8 cellular contexts compared by ENCODE assay signal in genomic region chr2:73925853-73926492, GRCh38. TPM values are rescaled to one million over a fixed set of nuclear protein-coding genes. Genes with fewer than 3 reads are reported as not detected.
DNase-seq lines count a peak whose midpoint lies in the region; ATAC-seq, FAIRE-seq and TF ChIP-seq lines count a peak whose summit lies in the region.

No MANE protein-coding gene starts in this region.

- TF ChIP-seq POLR2A in GM12878 (IDR thresholded peaks at IDR 0.05; ENCODE audit: low read depth, low read length): no peak

- intact Hi-C loops in GM12878 (cut with micrococcal nuclease; ENCODE audit: unreplicated experiment): loop anchor here (2.0 kb wide), 2 partner anchors 45 to 57 kb away; no protein-coding TSS in a partner anchor

- in situ Hi-C loops in GM12878 (cut with MboI): no loop called here

- WGBS in GM12878 (ENCODE audit: insufficient coverage, insufficient replicate concordance, low lambda C conversion rate, missing lambda C conversion rate): 58% methylated on average over 13 of the region's 13 CpGs

- RAD21 ChIA-PET in GM12878 (lab: Charles Lee; ENCODE audit: unreplicated experiment): interaction anchor here (2.0 kb wide), 1 partner anchor 18 kb away, joined by 6 read pairs; no protein-coding TSS in a partner anchor

- no peak for TF ChIP-seq RAD21 in GM12878 (IDR thresholded peaks at IDR 0.05; ENCODE audit: insufficient read depth, low read depth, low read length)

- H3K4me1 ChIP-seq in HUES6 (ENCODE audit: control insufficient read depth, insufficient read depth, low read length) (peaks cover 21% of the 10 kb centered on the region), GM12878 (ENCODE audit: control insufficient read depth, insufficient read depth, low read length) (peaks cover 14% of the 10 kb centered on the region), mononuclear cell (ENCODE audit: insufficient read depth, low read length) (peaks cover 56% of the 10 kb centered on the region)

- H3K79me2 ChIP-seq in GM12878 (ENCODE audit: control insufficient read depth, insufficient read depth, low read length): peaks cover 42% of the 10 kb centered on the region

- POLR2A ChIA-PET in AG04450 (lab: Yijun Ruan, JAX): no interaction called here
- POLR2A ChIA-PET in GM12878 (lab: Charles Lee): no interaction called here

- peak overlapping the region; percentile 90 for H3K4me2 ChIP-seq in GM12878 (ENCODE audit: control insufficient read depth, insufficient read depth)

- ATAC-seq in GM12878 (no peak), HG03521 (IDR thresholded peaks at IDR 0.05; ENCODE audit: unreplicated experiment) (no peak)

- no peak for DNase-seq in AG04450 (ENCODE audit: low read depth, low spot score)
- no peak for DNase-seq in GM12878 (ENCODE audit: low read depth, low spot score)
- DNase-seq in NCI-H2081 treated with DMSO at 0.1 percent for 48 hours (lab: John Stamatoyannopoulos, UW): no peak
- no peak for DNase-seq in NCI-H1105 treated with DMSO at 0.1 percent for 48 hours (lab: John Stamatoyannopoulos, UW)
- DNase-seq in HK-2 (ENCODE audit: unreplicated experiment): no peak

- no peak for FAIRE-seq in GM12878 (lab: Jason Lieb, UNC)

- peak overlapping the region; percentile 57 for H2AFZ ChIP-seq in GM12878 (ENCODE audit: control insufficient read depth, low read depth, low read length)

- H3K4me3 ChIP-seq in AG04450 (ENCODE audit: low read depth, low read length): peak overlapping the region; percentile 51
- peak overlapping the region; percentile 92 for H3K4me3 ChIP-seq in HUES6 (ENCODE audit: low read depth, low read length)
- peak overlapping the region; percentile 97; the same call in 1 of the 2 replicates for H3K4me3 ChIP-seq in GM12878
- peak overlapping the region; percentile 68 for H3K4me3 ChIP-seq in mononuclear cell (ENCODE audit: low read length)

- no peak overlapping the region for H3K27ac ChIP-seq in AG04450 (ENCODE audit: low read depth, low read length)
- H3K27ac ChIP-seq in HUES6 (ENCODE audit: low read depth, low read length): no peak overlapping the region
- peak overlapping the region; percentile 87 for H3K27ac ChIP-seq in GM12878 (ENCODE audit: control insufficient read depth, insufficient read depth)

- no peak overlapping the region for H3K9ac ChIP-seq in HUES6 (ENCODE audit: low read length)
- peak overlapping the region; percentile 99 for H3K9ac ChIP-seq in GM12878 (ENCODE audit: control insufficient read depth, insufficient read depth, low read length)

- H4K20me1 ChIP-seq in GM12878 (ENCODE audit: control insufficient read depth, insufficient read depth): no peaks in the 10 kb centered on the region

- no peaks in the 10 kb centered on the region for H3K27me3 ChIP-seq in AG04450 (ENCODE audit: control insufficient read depth, insufficient read depth, low read length)
- no peaks in the 10 kb centered on the region for H3K27me3 ChIP-seq in HUES6 (ENCODE audit: control insufficient read depth, insufficient read depth, low read length)
- no peaks in the 10 kb centered on the region for H3K27me3 ChIP-seq in GM12878 (replicated peaks in 1 of 2; ENCODE audit: control insufficient read depth in 2 of 2, insufficient read depth in 2 of 2, low read length in 1 of 2)
- H3K27me3 ChIP-seq in mononuclear cell (ENCODE audit: insufficient read depth, low read length): no peaks in the 10 kb centered on the region

- TF ChIP-seq EP300 in GM12878 (IDR thresholded peaks at IDR 0.05; ENCODE audit: borderline replicate concordance in 1 of 2, control insufficient read depth in 1 of 2, low read depth in 2 of 2, low read length in 2 of 2): no peak

- H3K36me3 ChIP-seq in HUES6 (ENCODE audit: control insufficient read depth, insufficient read depth, low read length) (no peaks in the 10 kb centered on the region), GM12878 (ENCODE audit: control insufficient read depth in 2 of 2, insufficient read depth in 2 of 2, low read length in 1 of 2) (peaks cover 0 to 7% of the 10 kb centered on the region in 2 experiments; a peak in 1 of 4 replicates)

- no peak for TF ChIP-seq CTCF in AG04450 (IDR thresholded peaks at IDR 0.05; ENCODE audit: low read depth, low read length)
- no peak for TF ChIP-seq CTCF in GM12878 (IDR thresholded peaks at IDR 0.05 in 2 of 3, conservative IDR thresholded peaks at IDR 0.05 in 1 of 3; ENCODE audit: control insufficient read depth in 2 of 3, extremely low read depth in 1 of 3, insufficient read depth in 1 of 3, low read depth in 3 of 3, low read length in 3 of 3)

- H3K9me3 ChIP-seq in AG04450 (ENCODE audit: control insufficient read depth, insufficient read depth, low read length): peaks cover 3% of the 10 kb centered on the region; the same call in 1 of the 2 replicates
- no peaks in the 10 kb centered on the region for H3K9me3 ChIP-seq in HUES6 (ENCODE audit: control insufficient read depth, insufficient read depth, low read depth, low read length)
- H3K9me3 ChIP-seq in GM12878 (replicated peaks; ENCODE audit: control insufficient read depth, insufficient read depth, low read length): peaks cover 1% of the 10 kb centered on the region; the same call in 1 of the 3 replicates
- H3K9me3 ChIP-seq in mononuclear cell (ENCODE audit: low read depth, low read length): no peaks in the 10 kb centered on the region

- TSS peak; percentile 98 for BruUV-seq in GM12878 (replicated peaks; lab: Mats Ljungman, UMichigan)

- CTCF ChIA-PET in AG04450 (lab: Charles Lee) (interaction anchor here (1.0 to 1.3 kb wide), 2 partner anchors 102 to 222 kb away, joined by 3 to 4 read pairs; partner anchors contain the start of gene BOLA3), GM12878 (lab: Yijun Ruan, JAX) (interaction anchor here (1.1 to 1.6 kb wide), 3 partner anchors 18 to 102 kb away, joined by 3 to 7 read pairs (median 5); no protein-coding TSS in a partner anchor)

- SMC1A ChIA-PET in GM12878 (lab: Charles Lee; ENCODE audit: uncharacterized antibody, unreplicated experiment): interaction anchor here (0.6 to 1.5 kb wide), 6 partner anchors 11 to 605 kb away, joined by 3 to 6 read pairs (median 4); no protein-coding TSS in a partner anchor

RNA-seq across cellular contexts. Expression of gene DGUOK, which starts 0.7 kb away (rescaled TPM):
- 101 TPM in 2 replicates for polyA plus RNA-seq in AG04450 (2011; rRNA removed)
- polyA minus RNA-seq in AG04450 (2011; rRNA and poly(A)+ RNA removed): 22.3 and 22.4 TPM in 2 replicates
- 26.2 and 27.7 TPM in 2 replicates for total RNA-seq in GM12878 (2013; cell fraction: nucleolus; rRNA removed)
- 64.4 and 68.4 TPM in 2 replicates for total RNA-seq in GM12878 (2014; rRNA removed)
- 64.7 and 68.7 TPM in 2 replicates for total RNA-seq in GM12878 (2014; rRNA removed; fragmentation: Illumina TruSeq; extraction: Trizol)
- total RNA-seq in GM12878 (2021): 69.2 and 74.2 TPM in 2 replicates
- 110 TPM for polyA plus RNA-seq in GM12878 (2011; ENCODE audit: low read depth)
- 86.6 and 100 TPM in 2 replicates for polyA plus RNA-seq in GM12878 (2011; rRNA removed)
- polyA plus RNA-seq in GM12878 (2011; cell fraction: cytosol; rRNA removed): 96.8 and 103 TPM in 2 replicates
- 55.5 and 77.9 TPM in 2 replicates for polyA plus RNA-seq in GM12878 (2011; cell fraction: nucleus; rRNA removed)
- 84.5 and 96.5 TPM in 2 replicates for polyA plus RNA-seq in GM12878 (2012)
- polyA plus RNA-seq in GM12878 (2014; fragmentation: Illumina TruSeq; extraction: Trizol): 84.7 and 89.8 TPM in 2 replicates
- 100 to 1,000 TPM; 175 to 234 TPM for polyA plus RNA-seq in GM12878 (2014; fragmentation: Nextera tagmentation; extraction: Ambion mirVana)
- 84.3 and 93.0 TPM in 2 replicates for polyA plus RNA-seq in GM12878 (2014; rRNA removed)
- 100 to 1,000 TPM; 147 to 156 TPM for polyA plus RNA-seq in GM12878 (2016; fragmentation: Nextera tagmentation; extraction: Ambion mirVana)
- 20.6 and 38.0 TPM in 2 replicates for polyA minus RNA-seq in GM12878 (2011; rRNA and poly(A)+ RNA removed)
- 8.4 and 14.6 TPM in 2 replicates for polyA minus RNA-seq in GM12878 (2011; cell fraction: cytosol; rRNA and poly(A)+ RNA removed)
- 16.9 and 26.9 TPM in 2 replicates for polyA minus RNA-seq in GM12878 (2011; cell fraction: nucleus; rRNA and poly(A)+ RNA removed)
- total RNA-seq in mononuclear cell: 33.6 TPM

RNA-seq across cellular contexts. Expression of gene ACTG2, which starts 33.2 kb away (rescaled TPM):
- polyA plus RNA-seq in AG04450 (2011; rRNA removed) (641 and 956 TPM in 2 replicates), GM12878 (2011; rRNA removed) (0.12 TPM in 1 of 2 replicates, not detected in the other), GM12878 (2014; fragmentation: Illumina TruSeq; extraction: Trizol) (not detected in 2 replicates), GM12878 (2014; fragmentation: Nextera tagmentation; extraction: Ambion mirVana) (not detected), GM12878 (2014; rRNA removed) (0.06 TPM in 1 of 2 replicates, not detected in the other), GM12878 (2016; fragmentation: Nextera tagmentation; extraction: Ambion mirVana) (not detected)
- polyA minus RNA-seq in AG04450 (2011; rRNA and poly(A)+ RNA removed): 1,663 and 2,074 TPM in 2 replicates
- not detected in 2 replicates for total RNA-seq in GM12878 (2013; cell fraction: nucleolus; rRNA removed)
- total RNA-seq in GM12878 (2014; rRNA removed) (not detected in 2 replicates), GM12878 (2014; rRNA removed; fragmentation: Illumina TruSeq; extraction: Trizol) (not detected in 2 replicates), GM12878 (2021) (0.51 and 0.97 TPM in 2 replicates), mononuclear cell (0.10 TPM)
- polyA plus RNA-seq in GM12878 (2011; ENCODE audit: low read depth): not detected
- polyA plus RNA-seq in GM12878 (2011; cell fraction: cytosol; rRNA removed): 0.06 and 0.15 TPM in 2 replicates
- polyA plus RNA-seq in GM12878 (2011; cell fraction: nucleus; rRNA removed): not detected in 2 replicates
- not detected in 2 replicates for polyA plus RNA-seq in GM12878 (2012)
- polyA minus RNA-seq in GM12878 (2011; rRNA and poly(A)+ RNA removed): not detected in 2 replicates
- not detected in 2 replicates for polyA minus RNA-seq in GM12878 (2011; cell fraction: cytosol; rRNA and poly(A)+ RNA removed)
- polyA minus RNA-seq in GM12878 (2011; cell fraction: nucleus; rRNA and poly(A)+ RNA removed): not detected in 2 replicates

RNA-seq across cellular contexts. Expression of gene TET3, which starts 58.7 kb away (rescaled TPM):
- polyA plus RNA-seq in AG04450 (2011; rRNA removed) (3.1 and 3.2 TPM in 2 replicates), GM12878 (2011; rRNA removed) (10.0 and 11.2 TPM in 2 replicates), GM12878 (2014; fragmentation: Illumina TruSeq; extraction: Trizol) (10.0 and 11.3 TPM in 2 replicates), GM12878 (2014; fragmentation: Nextera tagmentation; extraction: Ambion mirVana) (under 1 TPM; 0.77 to 0.84 TPM), GM12878 (2014; rRNA removed) (10.5 and 10.6 TPM in 2 replicates), GM12878 (2016; fragmentation: Nextera tagmentation; extraction: Ambion mirVana) (1 to 10 TPM; 2.1 to 2.7 TPM)
- 6.3 TPM in 2 replicates for polyA minus RNA-seq in AG04450 (2011; rRNA and poly(A)+ RNA removed)
- 80.8 and 86.7 TPM in 2 replicates for total RNA-seq in GM12878 (2013; cell fraction: nucleolus; rRNA removed)
- total RNA-seq in GM12878 (2014; rRNA removed) (8.2 and 8.6 TPM in 2 replicates), GM12878 (2014; rRNA removed; fragmentation: Illumina TruSeq; extraction: Trizol) (7.9 and 8.3 TPM in 2 replicates), GM12878 (2021) (23.8 and 25.9 TPM in 2 replicates), mononuclear cell (21.0 TPM)
- 6.2 TPM for polyA plus RNA-seq in GM12878 (2011; ENCODE audit: low read depth)
- polyA plus RNA-seq in GM12878 (2011; cell fraction: cytosol; rRNA removed): 7.3 and 8.3 TPM in 2 replicates
- 27.5 and 29.7 TPM in 2 replicates for polyA plus RNA-seq in GM12878 (2011; cell fraction: nucleus; rRNA removed)
- 11.7 and 11.9 TPM in 2 replicates for polyA plus RNA-seq in GM12878 (2012)
- 14.6 and 21.8 TPM in 2 replicates for polyA minus RNA-seq in GM12878 (2011; rRNA and poly(A)+ RNA removed)
- 10.1 and 12.2 TPM in 2 replicates for polyA minus RNA-seq in GM12878 (2011; cell fraction: cytosol; rRNA and poly(A)+ RNA removed)
- polyA minus RNA-seq in GM12878 (2011; cell fraction: nucleus; rRNA and poly(A)+ RNA removed): 15.4 and 28.9 TPM in 2 replicates
